9 cellular contexts compared by ENCODE assay signal in the genomic region with DNA sequence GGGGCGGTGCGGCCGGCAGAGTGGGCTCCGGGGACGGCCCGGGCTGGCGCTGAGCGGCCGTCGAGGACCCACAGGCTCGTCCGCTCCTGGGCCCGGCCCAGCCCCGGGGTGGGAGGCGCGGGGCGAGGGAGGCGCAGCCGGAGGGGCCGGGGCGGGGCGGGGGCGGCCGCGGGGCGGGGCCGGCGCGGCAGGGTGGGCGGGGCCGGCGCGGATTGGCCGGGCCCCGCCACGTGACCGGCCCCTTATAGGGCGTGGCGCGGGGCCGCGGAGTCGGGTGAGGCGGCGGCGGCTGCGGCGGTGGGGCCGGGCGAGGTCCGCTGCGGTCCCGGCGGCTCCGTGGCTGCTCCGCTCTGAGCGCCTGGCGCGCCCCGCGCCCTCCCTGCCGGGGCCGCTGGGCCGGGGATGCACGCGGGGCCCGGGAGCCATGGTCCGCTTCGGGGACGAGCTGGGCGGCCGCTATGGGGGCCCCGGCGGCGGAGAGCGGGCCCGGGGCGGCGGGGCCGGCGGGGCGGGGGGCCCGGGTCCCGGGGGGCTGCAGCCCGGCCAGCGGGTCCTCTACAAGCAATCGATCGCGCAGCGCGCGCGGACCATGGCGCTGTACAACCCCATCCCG. TPM values are rescaled to one million over a fixed set of nuclear protein-coding genes. Genes with fewer than 3 reads are reported as not detected.
DNase-seq lines count a peak whose midpoint lies in the region; ATAC-seq and TF ChIP-seq lines count a peak whose summit lies in the region.
"Not testable (repeated sequence)": the region's sequence is repeated elsewhere in the genome, so short reads cannot be mapped to it uniquely, and the experiment has no call there.
"Had no signal": no experiment of that assay in that cellular context is flagged by ENCODE, and none has a peak within 500 bp of the region (broad histone marks: within the 10 kb centered on the region; RNA-seq: fewer than 3 reads in every experiment).

TSS of gene CACNA1B (plus strand) at position 273 of the 613 bp plus-strand sequence. CDS start at position 425, 152 bp downstream.

- H3K27me3 Mint-ChIP-seq in GM23338 (ENCODE audit: insufficient read depth, low read depth, poor library complexity): peaks cover 20% of the 10 kb centered on the region
- H3K27me3 Mint-ChIP-seq in activated CD4-positive, alpha-beta T cell treated with anti-CD3 and anti-CD28 coated beads, Interleukin-2, amount 10 ng/mL, durations not matched to agents 24 days and 14 days: not testable (repeated sequence)

- peak; percentile 78 for DNase-seq in GM23338 (ENCODE audit: low spot score)
- DNase-seq in NCI-H345 (lab: John Stamatoyannopoulos, UW): peak; percentile 77
- not testable (repeated sequence) for DNase-seq in activated CD4-positive, alpha-beta T cell treated with anti-CD3 and anti-CD28 coated beads, Interleukin-2, amount 10 ng/mL, durations not matched to agents 24 days and 14 days; choroid plexus epithelial cell (ENCODE audit: low read depth); lower lobe of right lung; sigmoid colon
- peak; percentile 3 for DNase-seq in Right ventricle myocardium superior

- H3K4me2 ChIP-seq in GM23338: peak within 1 kb of the TSS; percentile 79

- peak; percentile 39 for ATAC-seq in GM23338
- not testable (repeated sequence) for ATAC-seq in Right ventricle myocardium superior (ENCODE audit: poor library complexity); lower lobe of right lung

- intact Hi-C loops in activated CD4-positive, alpha-beta T cell treated with anti-CD3 and anti-CD28 coated beads, Interleukin-2, amount 10 ng/mL, durations not matched to agents 24 days and 14 days (cut with micrococcal nuclease); Right ventricle myocardium superior (cut with DNase I); lower lobe of right lung (cut with DNase I); sigmoid colon (cut with DNase I): not testable (repeated sequence)

- not testable (repeated sequence) for H4K20me1 ChIP-seq in GM23338 (replicated peaks; ENCODE audit: insufficient read depth)

- peaks cover 16% of the 10 kb centered on the region; the same call in 1 of the 2 replicates for H3K27me3 ChIP-seq in GM23338 (ENCODE audit: insufficient read depth)
- peaks cover 48% of the 10 kb centered on the region for H3K27me3 ChIP-seq in lower lobe of right lung (ENCODE audit: low read depth)
- H3K27me3 ChIP-seq in sigmoid colon: peaks cover 18 to 57% (median 36%) of the 10 kb centered on the region in 3 donors

- not testable (repeated sequence) for TF ChIP-seq EP300 in sigmoid colon (IDR thresholded peaks at IDR 0.05)

- not testable (repeated sequence) for H3K9me2 ChIP-seq in GM23338 (ENCODE audit: insufficient read depth)

- H3K27ac ChIP-seq in GM23338 (ENCODE audit: low read depth); lower lobe of right lung; sigmoid colon: not testable (repeated sequence)

- H2AFZ ChIP-seq in GM23338: peak within 1 kb of the TSS; percentile 52

- not testable (repeated sequence) for TF ChIP-seq CTCF in GM23338 (conservative IDR thresholded peaks at IDR 0.05; ENCODE audit: low read depth in 2 of 2); choroid plexus epithelial cell (conservative IDR thresholded peaks at IDR 0.05; ENCODE audit: low read depth, low read length); lower lobe of right lung (IDR thresholded peaks at IDR 0.05); sigmoid colon (IDR thresholded peaks at IDR 0.05)

- not testable (repeated sequence) for H3K9me3 Mint-ChIP-seq in GM23338; activated CD4-positive, alpha-beta T cell treated with anti-CD3 and anti-CD28 coated beads, Interleukin-2, amount 10 ng/mL, durations not matched to agents 24 days and 14 days

- not testable (repeated sequence) for H3K4me1 ChIP-seq in GM23338 (ENCODE audit: insufficient read depth); lower lobe of right lung
- peaks cover 0 to 11% (median 7%) of the 10 kb centered on the region in 4 donors for H3K4me1 ChIP-seq in sigmoid colon

- H3K4me3 ChIP-seq in GM23338 (peak within 1 kb of the TSS; percentile 56), choroid plexus epithelial cell (ENCODE audit: low read depth, low read length) (peak within 1 kb of the TSS; percentile 41), lower lobe of right lung (peak within 1 kb of the TSS; percentile 33), sigmoid colon (peak within 1 kb of the TSS in 3 of 4 donors; percentile 11 to 46 (median 45))

- not testable (repeated sequence) for H3F3A ChIP-seq in GM23338 (replicated peaks; ENCODE audit: low read depth)

- H3K27ac Mint-ChIP-seq in GM23338; activated CD4-positive, alpha-beta T cell treated with anti-CD3 and anti-CD28 coated beads, Interleukin-2, amount 10 ng/mL, durations not matched to agents 24 days and 14 days: not testable (repeated sequence)

- not testable (repeated sequence) for H3K9me3 ChIP-seq in lower lobe of right lung, sigmoid colon

- H3K79me2 ChIP-seq in GM23338 (replicated peaks; ENCODE audit: insufficient read depth): not testable (repeated sequence)

- H3K36me3 Mint-ChIP-seq in GM23338 (ENCODE audit: low read depth); activated CD4-positive, alpha-beta T cell treated with anti-CD3 and anti-CD28 coated beads, Interleukin-2, amount 10 ng/mL, durations not matched to agents 24 days and 14 days (ENCODE audit: low read depth): not testable (repeated sequence)

- peak within 1 kb of the TSS; percentile 45; the same call in 2 of the 3 replicates for H3K4me3 Mint-ChIP-seq in GM23338
- H3K4me3 Mint-ChIP-seq in activated CD4-positive, alpha-beta T cell treated with anti-CD3 and anti-CD28 coated beads, Interleukin-2, amount 10 ng/mL, durations not matched to agents 24 days and 14 days: peak within 1 kb of the TSS; percentile 31

- not testable (repeated sequence) for H3K4me1 Mint-ChIP-seq in GM23338; activated CD4-positive, alpha-beta T cell treated with anti-CD3 and anti-CD28 coated beads, Interleukin-2, amount 10 ng/mL, durations not matched to agents 24 days and 14 days

- 4 to 29% methylated on average over 94 to 95 of the region's 95 CpGs for WGBS in sigmoid colon, 2 donors

- not testable (repeated sequence) for H3K36me3 ChIP-seq in GM23338 (ENCODE audit: insufficient read depth); lower lobe of right lung; sigmoid colon

- TF ChIP-seq POLR2A in sigmoid colon (IDR thresholded peaks at IDR 0.05): not testable (repeated sequence)

TF ChIP-seq in GM23338, 12 proteins besides CTCF, POLR2A, EP300 and RAD21:
- TF ChIP-seq POLR2AphosphoS5 (IDR thresholded peaks at IDR 0.05; ENCODE audit: low read depth): peak; percentile 51; the same call in 1 of the 2 replicates

RNA-seq across cellular contexts. Expression of gene CACNA1B, which starts in this region (rescaled TPM):
- 8.0 and 10.4 TPM in 2 replicates for total RNA-seq in GM23338 (2014; rRNA removed; shearing (Covaris generic))
- polyA plus RNA-seq in GM23338 (2016; fragmentation: Nextera tagmentation; extraction: Ambion mirVana): 1.1 and 1.2 TPM in 2 replicates
- total RNA-seq in activated CD4-positive, alpha-beta T cell treated with anti-CD3 and anti-CD28 coated beads, Interleukin-2, amount 10 ng/mL, durations not matched to agents 24 days and 14 days: not detected in 2 replicates
- 0.46 TPM for total RNA-seq in Right ventricle myocardium superior
- 0.06 TPM for total RNA-seq in lower lobe of right lung
- 1 to 10 TPM in 1 of 4 donors, under 1 TPM in 3; 0.33 to 1.4 (median 0.76) TPM for total RNA-seq in sigmoid colon
- polyA plus RNA-seq in sigmoid colon: under 1 TPM in 2 of 3 donors, not detected in 1; under 0.01 to 0.39 TPM
- total RNA-seq: CD8-positive, alpha-beta memory T cell; GM23248 had no signal
- polyA plus RNA-seq: CD8-positive, alpha-beta memory T cell; GM23248 had no signal

Comparison
In these comparisons a context has a peak if more than half of its experiments do, and no peak if none do; other contexts are left out.
1. Peak in DNase-seq in Right ventricle myocardium superior; RNA of the gene not detected or under 1 TPM.